ENCODE assay signal across 19 cellular contexts in the genomic region with DNA sequence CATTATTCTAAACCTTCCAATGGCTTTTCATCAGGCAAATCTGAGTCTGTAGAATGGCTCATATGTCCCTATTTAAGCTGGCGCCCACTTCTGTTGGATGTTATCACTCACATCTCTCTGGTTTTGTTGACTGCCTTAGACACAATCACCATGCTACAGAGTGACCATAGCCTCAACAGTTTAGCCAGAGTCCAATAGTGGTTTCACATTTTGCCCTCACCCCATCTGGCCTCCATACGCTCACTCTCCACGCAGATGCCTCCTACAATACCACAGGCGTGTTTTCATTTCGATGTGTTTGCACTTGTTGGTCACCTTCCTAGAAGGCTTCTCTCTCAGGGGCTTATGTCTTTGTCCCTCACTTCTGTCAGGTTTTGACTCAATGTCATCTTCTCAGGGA. TPM values are rescaled to one million over a fixed set of nuclear protein-coding genes. Genes with fewer than 3 reads are reported as not detected.
"Had no signal": no experiment of that assay in that cellular context is flagged by ENCODE, and none has a peak within 500 bp of the region (broad histone marks: within the 10 kb centered on the region; RNA-seq: fewer than 3 reads in every experiment).

No MANE protein-coding gene starts in this region.

- H3K27ac ChIP-seq: gastroesophageal sphincter, hepatocyte, parathyroid adenoma, thyroid gland, vagina had no signal

- DNase-seq: activated B cell treated with CpG ODN at 0.5 μM for 24 hours; activated CD4-positive, alpha-beta T cell treated with anti-CD3 and anti-CD28 coated beads, Interleukin-2, amount 10 ng/mL, durations not matched to agents 24 days and 14 days; activated gamma-delta T cell; activated T-cell treated with anti-CD3 and anti-CD28 coated beads, Interleukin-2, amount 50 U/mL, for 24 hours; kidney glomerular epithelial cell; retina; stimulated activated CD4-positive, alpha-beta T cell treated with anti-CD3 and anti-CD28 coated beads, Interleukin-15, amount 100 ng/mL, for 24 hours; stimulated activated CD4-positive, alpha-beta T cell treated with anti-CD3 and anti-CD28 coated beads, Interleukin-4, amount 100 ng/mL, for 24 hours; thyroid gland had no signal

- ATAC-seq: gastroesophageal sphincter had no signal

- H3K9me3 ChIP-seq: gastroesophageal sphincter, thyroid gland, vagina had no signal

- H3K4me1 Mint-ChIP-seq: activated B cell treated with CpG ODN at 0.5 μM for 24 hours had no signal

- H3K4me3 Mint-ChIP-seq: activated B cell treated with CpG ODN at 0.5 μM for 24 hours; activated CD4-positive, alpha-beta T cell treated with anti-CD3 and anti-CD28 coated beads, Interleukin-2, amount 10 ng/mL, durations not matched to agents 24 days and 14 days; activated naive CD8-positive, alpha-beta T cell; activated T-cell treated with anti-CD3 and anti-CD28 coated beads, Interleukin-2, amount 50 U/mL, for 24 hours; T-helper 1 cell treated with Interleukin-12 subunit alpha and Interleukin-12 subunit beta and Interleukin-4 antibody, amounts not matched to agents 30 μg/mL and 1 μg/mL, for 36 hours had no signal

- H3K4me1 ChIP-seq: gastroesophageal sphincter, parathyroid adenoma, thyroid gland, vagina had no signal

- H3K9me3 Mint-ChIP-seq: activated B cell treated with CpG ODN at 0.5 μM for 24 hours; activated CD4-positive, alpha-beta T cell treated with anti-CD3 and anti-CD28 coated beads, Interleukin-2, amount 10 ng/mL, durations not matched to agents 24 days and 14 days; activated T-cell treated with anti-CD3 and anti-CD28 coated beads, Interleukin-2, amount 50 U/mL, for 24 hours had no signal

- H3K27ac Mint-ChIP-seq: activated B cell treated with CpG ODN at 0.5 μM for 24 hours; activated CD4-positive, alpha-beta T cell treated with anti-CD3 and anti-CD28 coated beads, Interleukin-2, amount 10 ng/mL, durations not matched to agents 24 days and 14 days; activated naive CD8-positive, alpha-beta T cell; activated T-cell treated with anti-CD3 and anti-CD28 coated beads, Interleukin-2, amount 50 U/mL, for 24 hours; T-helper 1 cell treated with Interleukin-12 subunit alpha and Interleukin-12 subunit beta and Interleukin-4 antibody, amounts not matched to agents 30 μg/mL and 1 μg/mL, for 36 hours had no signal

- H3K27me3 ChIP-seq: gastroesophageal sphincter, hepatocyte, thyroid gland, vagina had no signal

- H3K36me3 ChIP-seq: gastroesophageal sphincter, thyroid gland, vagina had no signal

- H3K4me3 ChIP-seq: gastroesophageal sphincter, hepatocyte, thyroid gland, vagina had no signal

- H3K27me3 Mint-ChIP-seq: activated B cell treated with CpG ODN at 0.5 μM for 24 hours; activated naive CD8-positive, alpha-beta T cell; activated T-cell treated with anti-CD3 and anti-CD28 coated beads, Interleukin-2, amount 50 U/mL, for 24 hours had no signal

RNA-seq across cellular contexts. Expression of a gene that starts 3.4 kb away (rescaled TPM):
- total RNA-seq: activated B cell treated with CpG ODN at 0.5 μM for 24 hours; activated CD4-positive, alpha-beta T cell treated with anti-CD3 and anti-CD28 coated beads, Interleukin-2, amount 10 ng/mL, durations not matched to agents 24 days and 14 days; astrocyte; endothelial cell of umbilical vein; fibroblast of lung; hepatocyte; myocyte had no signal
- polyA plus RNA-seq: endothelial cell of umbilical vein, fibroblast of lung, hepatocyte had no signal
